8 cellular contexts compared by ENCODE assay signal in the genomic region with DNA sequence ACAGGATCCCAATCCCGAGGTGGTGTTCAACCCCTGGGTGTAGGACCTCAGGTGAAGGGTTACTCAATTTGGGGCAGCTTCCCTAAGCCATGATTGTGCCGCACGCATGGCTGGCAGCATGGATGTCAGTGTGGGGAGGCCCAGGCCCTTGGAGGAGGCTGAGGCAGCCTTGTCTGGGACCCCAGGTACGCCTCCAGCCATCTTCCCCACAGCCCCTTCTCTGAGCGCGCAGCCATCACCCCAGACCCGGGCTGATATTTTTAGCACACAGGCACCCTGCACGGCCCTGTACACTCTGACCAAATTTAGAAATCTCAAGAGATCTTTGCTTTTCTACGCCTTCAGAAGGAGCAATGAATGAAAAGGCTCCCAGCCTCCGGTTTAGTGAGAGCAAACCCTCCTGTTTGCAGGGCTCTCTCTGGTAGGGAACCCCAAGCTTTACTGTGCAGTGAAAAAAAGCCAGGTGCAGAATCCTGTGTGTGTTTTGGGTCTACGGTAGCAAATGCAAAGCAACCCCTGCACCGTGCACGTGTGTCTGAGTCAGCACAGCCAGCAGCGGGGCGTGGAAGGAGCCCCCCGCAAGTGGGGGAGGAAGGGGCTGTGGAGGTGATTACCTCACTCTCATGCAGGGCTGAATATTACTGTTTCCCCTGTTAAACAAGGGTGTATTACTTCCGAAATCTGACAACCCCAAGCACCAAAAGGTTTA. TPM values are rescaled to one million over a fixed set of nuclear protein-coding genes. Genes with fewer than 3 reads are reported as not detected.
DNase-seq lines count a peak whose midpoint lies in the region; ATAC-seq and TF ChIP-seq lines count a peak whose summit lies in the region.

No MANE protein-coding gene starts in this region.

- no peaks in the 10 kb centered on the region for H3K27me3 ChIP-seq in BLaER1 treated with 17β-estradiol and CSF1 and Interleukin-3, amounts not matched to agents 10 nM and 100 nM
- H3K27me3 ChIP-seq in thymus (ENCODE audit: control insufficient read depth, insufficient read depth), result no peaks in the 10 kb centered on the region

- peak overlapping the region in 10 of 11 experiments; percentile 40 to 99 (median 91); a peak in 19 of 22 replicates for H3K27ac ChIP-seq in BLaER1 treated with 17β-estradiol and CSF1 and Interleukin-3, amounts not matched to agents 10 nM and 100 nM
- H3K27ac ChIP-seq in thymus (ENCODE audit: low read depth), result peak overlapping the region; percentile 71

- TF ChIP-seq CTCF in type B pancreatic cell (conservative IDR thresholded peaks at IDR 0.05), result no peak

- peaks cover 3% of the 10 kb centered on the region for H3K27me3 Mint-ChIP-seq in activated T-cell treated with anti-CD3 and anti-CD28 coated beads, Interleukin-2, amount 50 U/mL, for 24 hours
- peaks cover 4% of the 10 kb centered on the region for H3K27me3 Mint-ChIP-seq in type B pancreatic cell

- peaks cover 29% of the 10 kb centered on the region for H3K4me1 Mint-ChIP-seq in activated T-cell treated with anti-CD3 and anti-CD28 coated beads, Interleukin-2, amount 50 U/mL, for 24 hours (ENCODE audit: low read depth)
- H3K4me1 Mint-ChIP-seq in type B pancreatic cell (ENCODE audit: unreplicated experiment), result peaks cover 13% of the 10 kb centered on the region

- peak overlapping the region; percentile 59 for H3K27ac Mint-ChIP-seq in activated T-cell treated with anti-CD3 and anti-CD28 coated beads, Interleukin-2, amount 50 U/mL, for 24 hours
- no peak overlapping the region for H3K27ac Mint-ChIP-seq in type B pancreatic cell

- peak overlapping the region in 7 of 10 experiments; percentile 31 to 57 (median 41); a peak in 10 of 20 replicates for H3K4me3 ChIP-seq in BLaER1 treated with 17β-estradiol and CSF1 and Interleukin-3, amounts not matched to agents 10 nM and 100 nM
- no peak overlapping the region for H3K4me3 ChIP-seq in thymus (ENCODE audit: low read length)

- 23% methylated on average over 17 of the region's 17 CpGs for WGBS in thymus

- H3K36me3 Mint-ChIP-seq in activated T-cell treated with anti-CD3 and anti-CD28 coated beads, Interleukin-2, amount 50 U/mL, for 24 hours (ENCODE audit: low read depth), result no peaks in the 10 kb centered on the region
- no peaks in the 10 kb centered on the region for H3K36me3 Mint-ChIP-seq in type B pancreatic cell

- peaks cover 0 to 9% (median 0%) of the 10 kb centered on the region in 11 experiments; a peak in 3 of 22 replicates for H3K36me3 ChIP-seq in BLaER1 treated with 17β-estradiol and CSF1 and Interleukin-3, amounts not matched to agents 10 nM and 100 nM
- no peaks in the 10 kb centered on the region for H3K36me3 ChIP-seq in thymus (ENCODE audit: control insufficient read depth, insufficient read depth)

- H3K9ac ChIP-seq in BLaER1 treated with 17β-estradiol and CSF1 and Interleukin-3, amounts not matched to agents 10 nM and 100 nM, result peak overlapping the region; percentile 31 to 85 (median 74); a peak in 20 of 22 replicates

- ATAC-seq in GM19372 (IDR thresholded peaks at IDR 0.05; ENCODE audit: low read depth, unreplicated experiment), result peak; percentile 47
- ATAC-seq in HG03280 (IDR thresholded peaks at IDR 0.05; ENCODE audit: unreplicated experiment), result peak; percentile 60

- peaks cover 60 to 87% (median 86%) of the 10 kb centered on the region in 10 experiments for H3K4me1 ChIP-seq in BLaER1 treated with 17β-estradiol and CSF1 and Interleukin-3, amounts not matched to agents 10 nM and 100 nM
- H3K4me1 ChIP-seq in thymus (ENCODE audit: control insufficient read depth, insufficient read depth, low read length), result peaks cover 20% of the 10 kb centered on the region

- DNase-seq in activated T-cell treated with anti-CD3 and anti-CD28 coated beads, Interleukin-2, amount 50 U/mL, for 24 hours, result peak; percentile 56
- no peak for DNase-seq in NCI-H146 treated with DMSO at 0.1 percent for 48 hours (lab: John Stamatoyannopoulos, UW; ENCODE audit: unreplicated experiment)
- no peak for DNase-seq in GF-D8 (lab: John Stamatoyannopoulos, UW)
- no peak for DNase-seq in type B pancreatic cell (ENCODE audit: extremely low spot score, unreplicated experiment)

- no peaks in the 10 kb centered on the region for H4K20me1 ChIP-seq in BLaER1 treated with 17β-estradiol and CSF1 and Interleukin-3, amounts not matched to agents 10 nM and 100 nM

- H3K9me3 Mint-ChIP-seq in activated T-cell treated with anti-CD3 and anti-CD28 coated beads, Interleukin-2, amount 50 U/mL, for 24 hours, result no peaks in the 10 kb centered on the region
- H3K9me3 Mint-ChIP-seq in type B pancreatic cell, result no peaks in the 10 kb centered on the region

- peak overlapping the region; percentile 25 for H3K4me3 Mint-ChIP-seq in activated T-cell treated with anti-CD3 and anti-CD28 coated beads, Interleukin-2, amount 50 U/mL, for 24 hours
- H3K4me3 Mint-ChIP-seq in type B pancreatic cell, result no peak overlapping the region

- H3K4me2 ChIP-seq in BLaER1 treated with 17β-estradiol and CSF1 and Interleukin-3, amounts not matched to agents 10 nM and 100 nM, result peak overlapping the region; percentile 87 to 99 (median 96)

- H3K9me3 ChIP-seq in BLaER1 treated with 17β-estradiol and CSF1 and Interleukin-3, amounts not matched to agents 10 nM and 100 nM (replicated peaks in 1 of 11), result peaks cover 0 to 7% (median 4%) of the 10 kb centered on the region in 11 experiments; a peak in 11 of 22 replicates
- H3K9me3 ChIP-seq in thymus (ENCODE audit: control insufficient read depth), result no peaks in the 10 kb centered on the region

RNA-seq across cellular contexts. Expression of a gene that starts 44.3 kb away (rescaled TPM):
- 0.07 TPM for polyA plus RNA-seq in thymus
- 0.07 TPM in 2 replicates for total RNA-seq in type B pancreatic cell (ENCODE audit: low replicate concordance)
